In genomic region chr11:9003573-9004309, GRCh38 we compare ENCODE assay signal across 8 cellular contexts. TPM values are rescaled to one million over a fixed set of nuclear protein-coding genes. Genes with fewer than 3 reads are reported as not detected.
DNase-seq lines count a peak whose midpoint lies in the region; FAIRE-seq and TF ChIP-seq lines count a peak whose summit lies in the region.

NRIP3 (minus strand) TSS chr11:9004001; CDS start chr11:9003935, 66 bp downstream.

- H3K9me3 ChIP-seq in small intestine (ENCODE audit: control insufficient read depth, low read depth): no peaks in the 10 kb centered on the region

- H3K4me3 ChIP-seq in bronchial epithelial cell (ENCODE audit: low read depth, low read length): peak within 1 kb of the TSS; percentile 43
- peak within 1 kb of the TSS; percentile 14 to 55 for H3K4me3 ChIP-seq in small intestine (ENCODE audit: low read depth in 1 of 2, low read length in 2 of 2)

- peak; percentile 54 for DNase-seq in NCI-H1436 (lab: John Stamatoyannopoulos, UW)
- no peak for DNase-seq in NCI-H1436 treated with DMSO at 0.1 percent for 48 hours (lab: John Stamatoyannopoulos, UW)
- DNase-seq in NCI-H1092 treated with DMSO at 0.1 percent for 48 hours (lab: John Stamatoyannopoulos, UW): peak; percentile 77
- DNase-seq in activated CD4-positive, CD25-positive, alpha-beta regulatory T cell treated with anti-CD3 and anti-CD28 coated beads, Interleukin-2, amount 50 U/mL, for 16 hours (ENCODE audit: low read depth, low spot score): peak; percentile 55
- DNase-seq in bronchial epithelial cell (ENCODE audit: low read depth): peak; percentile 13
- DNase-seq in iris pigment epithelial cell (ENCODE audit: low read depth): peak; percentile 72
- DNase-seq in small intestine: peak; percentile 72
- DNase-seq in RKO (ENCODE audit: low spot score): no peak

- TF ChIP-seq CTCF in bronchial epithelial cell (IDR thresholded peaks at IDR 0.05; ENCODE audit: insufficient read depth, low read length, severe bottlenecking): no peak

- H3K27ac ChIP-seq in small intestine (ENCODE audit: low read depth in 1 of 2, low read length in 1 of 2): no peak within 1 kb of the TSS

- H3K4me1 ChIP-seq in small intestine (ENCODE audit: control insufficient read depth in 2 of 2, insufficient read depth in 1 of 2, low read depth in 1 of 2, low read length in 1 of 2): peaks cover 2 to 6% of the 10 kb centered on the region in 2 donors

- WGBS in small intestine, 3 donors: 0 to 1% (median 1%) methylated on average over 66 to 93 of the region's 93 CpGs

- FAIRE-seq in bronchial epithelial cell (lab: Jason Lieb, UNC) (no peak), small intestine (lab: Jason Lieb, UNC) (no peak)

- no peaks in the 10 kb centered on the region for H3K36me3 ChIP-seq in bronchial epithelial cell (ENCODE audit: control insufficient read depth, insufficient read depth, low read length)
- no peaks in the 10 kb centered on the region for H3K36me3 ChIP-seq in small intestine (ENCODE audit: control insufficient read depth in 2 of 2, insufficient read depth in 2 of 2, low read length in 2 of 2)

- H3K27me3 ChIP-seq in bronchial epithelial cell (ENCODE audit: control insufficient read depth, insufficient read depth, low read length) (peaks cover 28% of the 10 kb centered on the region), small intestine (ENCODE audit: control insufficient read depth in 2 of 2, insufficient read depth in 2 of 2, low read length in 2 of 2) (peaks cover 0 to 4% of the 10 kb centered on the region in 2 donors)

RNA-seq across cellular contexts. Expression of gene NRIP3, which starts in this region (rescaled TPM):
- 1.6 and 2.2 TPM in 2 replicates for total RNA-seq in bronchial epithelial cell
- under 1 TPM in 1 of 3 donors, not detected in 2; 0.70 TPM for polyA plus RNA-seq in small intestine

Comparison
In these comparisons a context has a peak if more than half of its experiments do, and no peak if none do; other contexts are left out.
1. DNase-seq: peak in NCI-H1436 (single experiment), NCI-H1092 treated with DMSO at 0.1 percent for 48 hours (single experiment), activated CD4-positive, CD25-positive, alpha-beta regulatory T cell treated with anti-CD3 and anti-CD28 coated beads, Interleukin-2, amount 50 U/mL, for 16 hours (single experiment), bronchial epithelial cell (single experiment) and iris pigment epithelial cell (single experiment); none in NCI-H1436 treated with DMSO at 0.1 percent for 48 hours (single experiment) and RKO (single experiment).
2. Peak in DNase-seq and H3K4me3 ChIP-seq in small intestine; RNA of the gene not detected or under 1 TPM.